9 cellular contexts compared by ENCODE assay signal in genomic region chr14:93337884-93338283, GRCh38. TPM values are rescaled to one million over a fixed set of nuclear protein-coding genes. Genes with fewer than 3 reads are reported as not detected.
"Had no signal": no experiment of that assay in that cellular context is flagged by ENCODE, and none has a peak within 500 bp of the region (broad histone marks: within the 10 kb centered on the region; RNA-seq: fewer than 3 reads in every experiment).

No MANE protein-coding gene starts in this region.

- H3K27me3 Mint-ChIP-seq: IgD-negative memory B cell had no signal

- H3K4me3 ChIP-seq: GM23248 had no signal

- H3K9ac ChIP-seq: GM23248 had no signal

- H3K4me3 Mint-ChIP-seq: H9 had no signal

- H2AFZ ChIP-seq: GM23248 had no signal

- DNase-seq: GM23248, GOT3, HCEC 1CT, KBM-7 had no signal

- H3K27ac ChIP-seq: GM23248, HL-60 had no signal

- H3K27ac Mint-ChIP-seq: H9 had no signal

RNA-seq across cellular contexts. Expression of gene COX8C, which starts 9.1 kb away (rescaled TPM):
- total RNA-seq: GM23248, H9, HepG2, HT1080 had no signal
- polyA plus RNA-seq: GM23248, HepG2, IgD-negative memory B cell had no signal
